In genomic region chr18:25005602-25006375, GRCh38 we compare ENCODE assay signal across 13 cellular contexts.
DNase-seq lines count a peak whose midpoint lies in the region; ATAC-seq, FAIRE-seq and TF ChIP-seq lines count a peak whose summit lies in the region.
"Had no signal": no experiment of that assay in that cellular context is flagged by ENCODE, and none has a peak within 500 bp of the region (broad histone marks: within the 10 kb centered on the region; RNA-seq: fewer than 3 reads in every experiment).

No MANE protein-coding gene starts in this region.

- H3K9me3 ChIP-seq in right atrium auricular region (no peaks in the 10 kb centered on the region), upper lobe of right lung (no peaks in the 10 kb centered on the region), HAP-1 (no peaks in the 10 kb centered on the region)

- H3K4me1 ChIP-seq in right atrium auricular region (peaks cover 0 to 15% of the 10 kb centered on the region in 2 donors), upper lobe of right lung (no peaks in the 10 kb centered on the region), HAP-1 (no peaks in the 10 kb centered on the region)

- FAIRE-seq in bronchial epithelial cell (lab: Jason Lieb, UNC) = no peak
- FAIRE-seq: D721Med had no signal

- no peaks in the 10 kb centered on the region for H3K36me3 ChIP-seq in bronchial epithelial cell (ENCODE audit: control insufficient read depth, insufficient read depth, low read length)
- no peaks in the 10 kb centered on the region for H3K36me3 ChIP-seq in right atrium auricular region
- no peaks in the 10 kb centered on the region for H3K36me3 ChIP-seq in upper lobe of right lung
- no peaks in the 10 kb centered on the region for H3K36me3 ChIP-seq in HAP-1 (replicated peaks)

- ATAC-seq in Right ventricle myocardium superior (ENCODE audit: poor library complexity) (peak; percentile 31), Right ventricle myocardium inferior (no peak), upper lobe of right lung (peak; percentile 94), GM21529 (IDR thresholded peaks at IDR 0.05; ENCODE audit: unreplicated experiment) (no peak)

- DNase-seq in Right ventricle myocardium superior = no peak
- no peak for DNase-seq in Right ventricle myocardium inferior (ENCODE audit: missing footprints)
- peak; percentile 82 for DNase-seq in bronchial epithelial cell (ENCODE audit: low read depth)
- no peak for DNase-seq in right atrium auricular region (ENCODE audit: low spot score)
- no peak for DNase-seq in upper lobe of right lung
- DNase-seq in HAP-1 (ENCODE audit: low spot score in 2 of 2) = no peak
- DNase-seq in UCSD-AML1 (lab: John Stamatoyannopoulos, UW; ENCODE audit: unreplicated experiment) = no peak
- DNase-seq: activated CD4-positive, alpha-beta T cell treated with anti-CD3 and anti-CD28 coated beads, Interleukin-2, amount 50 U/mL, for 4 hours; NCI-H1417 treated with DMSO at 0.1 percent for 48 hours; NCI-H69; stimulated activated CD4-positive, alpha-beta T cell treated with anti-CD3 and anti-CD28 coated beads, Interleukin-1b, Interleukin-23, amount 100 ng/mL, for 48 hours had no signal

- TF ChIP-seq CTCF in bronchial epithelial cell (IDR thresholded peaks at IDR 0.05; ENCODE audit: insufficient read depth, low read length, severe bottlenecking) = no peak
- TF ChIP-seq CTCF in right atrium auricular region (IDR thresholded peaks at IDR 0.05) = no peak
- no peak for TF ChIP-seq CTCF in upper lobe of right lung (IDR thresholded peaks at IDR 0.05)

- intact Hi-C loops in Right ventricle myocardium superior (cut with DNase I) (no loop called here), Right ventricle myocardium inferior (cut with DNase I) (no loop called here), upper lobe of right lung (cut with DNase I) (no loop called here)

- peak overlapping the region; percentile 32 to 66 for H3K27ac ChIP-seq in right atrium auricular region
- no peak overlapping the region for H3K27ac ChIP-seq in upper lobe of right lung

- H3K27me3 ChIP-seq in bronchial epithelial cell (ENCODE audit: control insufficient read depth, insufficient read depth, low read length) = no peaks in the 10 kb centered on the region
- no peaks in the 10 kb centered on the region for H3K27me3 ChIP-seq in right atrium auricular region
- no peaks in the 10 kb centered on the region for H3K27me3 ChIP-seq in upper lobe of right lung
- no peaks in the 10 kb centered on the region for H3K27me3 ChIP-seq in HAP-1 (ENCODE audit: low read depth)

- in situ Hi-C loops in HAP-1 (cut with MboI; ENCODE audit: low sequenced_read_pairs) = no loop called here

- H3K4me3 ChIP-seq in bronchial epithelial cell (ENCODE audit: low read depth, low read length) (no peak overlapping the region), right atrium auricular region (no peak overlapping the region), upper lobe of right lung (no peak overlapping the region), HAP-1 (no peak overlapping the region)

Comparison
In these comparisons a context has a peak if more than half of its experiments do, and no peak if none do; other contexts are left out.
1. ATAC-seq: peak in Right ventricle myocardium superior (single experiment) and upper lobe of right lung (single experiment); none in Right ventricle myocardium inferior (single experiment) and GM21529 (single experiment).